ENCODE assay signal across 26 cellular contexts in the genomic region with DNA sequence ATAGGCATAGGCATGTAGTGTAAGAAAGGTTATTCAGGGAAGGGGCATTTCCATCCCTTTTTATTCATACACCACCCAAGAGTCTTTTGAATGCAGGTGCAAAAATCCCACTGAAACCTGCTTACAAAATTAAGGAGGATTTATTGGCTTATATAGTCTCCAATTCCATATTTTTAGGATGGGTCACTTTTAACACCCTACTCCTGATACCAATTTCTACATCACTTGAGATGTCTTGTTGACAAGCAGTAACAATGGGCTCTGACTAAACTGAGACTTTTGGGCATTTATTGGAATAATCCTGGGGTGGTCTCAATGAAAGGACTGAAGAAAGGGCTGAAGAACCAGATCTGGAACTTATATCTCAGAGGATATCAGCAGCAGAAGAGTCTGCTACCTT.
"Had no signal": no experiment of that assay in that cellular context is flagged by ENCODE, and none has a peak within 500 bp of the region (broad histone marks: within the 10 kb centered on the region; RNA-seq: fewer than 3 reads in every experiment).

No MANE protein-coding gene starts in this region.

- FAIRE-seq: urothelium cell line had no signal

- H3K4me1 ChIP-seq: stomach, suprapubic skin, testis, thyroid gland, tibial artery, tibial nerve, transverse colon, upper lobe of left lung, upper lobe of right lung, uterus, vagina had no signal

- H3K4me3 ChIP-seq: stomach, suprapubic skin, testis, thoracic aorta, thyroid gland, tibial artery, tibial nerve, transverse colon, upper lobe of left lung, upper lobe of right lung, uterus, vagina had no signal

- H3K27ac ChIP-seq: stomach, suprapubic skin, testis, thoracic aorta, thyroid gland, tibial artery, tibial nerve, transverse colon, upper lobe of left lung, upper lobe of right lung, uterus, vagina had no signal

- ATAC-seq: stimulated activated effector memory CD8-positive, alpha-beta T cell treated with anti-CD3 and anti-CD28 coated beads, Interleukin-12 subunit alpha, Interleukin-12 subunit beta, amount 100 ng/mL, for 72 hours; stimulated activated memory B cell treated with anti-CD40 and anti-IgM and Interleukin-4, amounts not matched to agents 10 μg/mL and 1 μg/mL and 100 μg/mL, for 72 hours; stimulated activated naive B cell treated with anti-CD40 and anti-IgM and Interleukin-4, amounts not matched to agents 10 μg/mL and 1 μg/mL and 100 μg/mL, for 72 hours; stimulated activated naive CD8-positive, alpha-beta T cell treated with anti-CD3 and anti-CD28 coated beads, Interleukin-15, amount 100 ng/mL, for 72 hours; stimulated activated naive CD8-positive, alpha-beta T cell treated with anti-CD3 and anti-CD28 coated beads, Interleukin-15, Interleukin-2, amounts not matched to agents 100 U/mL and 50 U/mL, for 24 hours; upper lobe of right lung had no signal

- DNase-seq: stimulated activated CD4-positive, alpha-beta T cell treated with anti-CD3 and anti-CD28 coated beads, Interleukin-2, amount 100 ng/mL, for 48 hours; stimulated activated CD4-positive, alpha-beta T cell treated with anti-CD3 and anti-CD28 coated beads, Interleukin-4, amount 100 ng/mL, for 1 hour; stimulated activated CD4-positive, alpha-beta T cell treated with anti-CD3 and anti-CD28 coated beads, Interleukin-4, amount 100 ng/mL, for 24 hours; stimulated activated CD4-positive, alpha-beta T cell treated with anti-CD3 and anti-CD28 coated beads, Interleukin-4, amount 100 ng/mL, for 4 hours; stimulated activated CD8-positive, alpha-beta memory T cell treated with anti-CD3 and anti-CD28 coated beads, Interleukin-4, amount 100 ng/mL, for 48 hours; stimulated activated naive B cell treated with anti-CD40 and anti-IgM and Interleukin-4, amounts not matched to agents 10 μg/mL and 1 μg/mL and 100 μg/mL, for 72 hours; stimulated activated naive CD4-positive, alpha-beta T cell; stimulated activated naive CD4-positive, alpha-beta T cell treated with Interleukin-2 at 50 U/mL for 16 hours; stimulated activated naive CD8-positive, alpha-beta T cell treated with anti-CD3 and anti-CD28 coated beads, Interleukin-15, amount 100 ng/mL, for 72 hours; stimulated activated naive CD8-positive, alpha-beta T cell treated with anti-CD3 and anti-CD28 coated beads, Interleukin-15, Interleukin-2, amounts not matched to agents 100 U/mL and 50 U/mL, for 24 hours; stomach; substantia nigra; testis; thyroid gland; tibial artery; transverse colon; upper lobe of left lung; upper lobe of right lung; uterus had no signal

- H3K36me3 ChIP-seq: stomach, suprapubic skin, thoracic aorta, thyroid gland, tibial artery, tibial nerve, transverse colon, upper lobe of left lung, upper lobe of right lung, uterus, vagina had no signal

- H3K9me3 ChIP-seq: suprapubic skin, testis, thyroid gland, transverse colon, upper lobe of right lung, uterus, vagina had no signal

- H3K27me3 ChIP-seq: stomach, suprapubic skin, testis, thyroid gland, tibial artery, tibial nerve, transverse colon, upper lobe of left lung, upper lobe of right lung, uterus, vagina had no signal
